18 cellular contexts compared by ENCODE assay signal in genomic region chr7:35752727-35753126, GRCh38. TPM values are rescaled to one million over a fixed set of nuclear protein-coding genes. Genes with fewer than 3 reads are reported as not detected.
DNase-seq lines count a peak whose midpoint lies in the region; ATAC-seq, FAIRE-seq and TF ChIP-seq lines count a peak whose summit lies in the region.
"Had no signal": no experiment of that assay in that cellular context is flagged by ENCODE, and none has a peak within 500 bp of the region (broad histone marks: within the 10 kb centered on the region; RNA-seq: fewer than 3 reads in every experiment).

No MANE protein-coding gene starts in this region.

- peaks cover 32% of the 10 kb centered on the region for H3F3A ChIP-seq in smooth muscle cell (ENCODE audit: low read depth)

- in situ Hi-C loops in SK-MEL-5 (cut with HindIII; ENCODE audit: low pct_unique_long_range_greater_than_20kb, low sequenced_read_pairs) = no loop called here

- no peaks in the 10 kb centered on the region for H3K27me3 Mint-ChIP-seq in T-helper 17 cell

- no peaks in the 10 kb centered on the region for H3K36me3 ChIP-seq in smooth muscle cell (ENCODE audit: low read depth)

- no peaks in the 10 kb centered on the region for H3K27me3 ChIP-seq in smooth muscle cell (ENCODE audit: low read depth)

- no peaks in the 10 kb centered on the region for H3K79me2 ChIP-seq in smooth muscle cell (ENCODE audit: low read depth)

- FAIRE-seq in GM12892 (lab: Jason Lieb, UNC) = no peak
- FAIRE-seq: GM19239 had no signal

- H3K4me3 Mint-ChIP-seq in T-helper 17 cell = no peak overlapping the region
- H3K4me3 Mint-ChIP-seq: CD4-positive, CD25-positive, alpha-beta regulatory T cell had no signal

- TF ChIP-seq POLR2A in GM12892 (IDR thresholded peaks at IDR 0.05; ENCODE audit: low read depth, low read length) = no peak

- H4K20me1 ChIP-seq in smooth muscle cell (ENCODE audit: low read depth) = no peaks in the 10 kb centered on the region

- peak overlapping the region; percentile 81 for H3K9ac ChIP-seq in smooth muscle cell (ENCODE audit: low read depth)

- H3K27ac ChIP-seq in caudate nucleus (ENCODE audit: low read depth, low read length) = peak overlapping the region; percentile 97
- H3K27ac ChIP-seq in smooth muscle cell (ENCODE audit: low read depth) = peak overlapping the region; percentile 96

- H3K4me2 ChIP-seq in smooth muscle cell = peak overlapping the region; percentile 64

- H3K4me1 Mint-ChIP-seq in T-helper 17 cell = peaks cover 2% of the 10 kb centered on the region
- H3K4me1 Mint-ChIP-seq: CD4-positive, CD25-positive, alpha-beta regulatory T cell had no signal

- peaks cover 30% of the 10 kb centered on the region for H3K4me1 ChIP-seq in smooth muscle cell (ENCODE audit: low read depth)

- H3K27ac Mint-ChIP-seq in T-helper 17 cell = no peak overlapping the region

- TF ChIP-seq CTCF in smooth muscle cell (IDR thresholded peaks at IDR 0.05; ENCODE audit: borderline replicate concordance, insufficient read depth, poor library complexity, severe bottlenecking) = no peak

- ATAC-seq in T-helper 17 cell = no peak
- ATAC-seq: GM12878 had no signal

- 54% methylated on average over 3 of the region's 3 CpGs for WGBS in smooth muscle cell (ENCODE audit: low lambda C conversion rate)

- no peaks in the 10 kb centered on the region for H3K9me3 ChIP-seq in smooth muscle cell (replicated peaks; ENCODE audit: low read depth)
- H3K9me3 ChIP-seq in T-helper 17 cell (ENCODE audit: control insufficient read depth, low read length, poor library complexity, severe bottlenecking) = no peaks in the 10 kb centered on the region

- no peak overlapping the region for H2AFZ ChIP-seq in smooth muscle cell (ENCODE audit: low read depth)

- no peak overlapping the region for H3K4me3 ChIP-seq in smooth muscle cell
- H3K4me3 ChIP-seq: GM12878 had no signal

- H3K36me3 Mint-ChIP-seq in T-helper 17 cell (ENCODE audit: low read depth) = peaks cover 2% of the 10 kb centered on the region

- DNase-seq in SK-MEL-5 (ENCODE audit: low read depth, low spot score) (peak; percentile 46), caudate nucleus (lab: John Stamatoyannopoulos, UW) (no peak), globus pallidus (ENCODE audit: low spot score) (peak; percentile 58), smooth muscle cell (lab: John Stamatoyannopoulos, UW; ENCODE audit: unreplicated experiment) (no peak), GM12892 (ENCODE audit: insufficient read length) (no peak), ureter (ENCODE audit: low spot score) (no peak), T-helper 17 cell (no peak)
- DNase-seq: ACHN; Calu3; CD4-positive, CD25-positive, alpha-beta regulatory T cell; Kasumi-1; NCI-H1105 treated with DMSO at 0.1 percent for 48 hours; NCI-H187; NCI-H2171 treated with DMSO at 0.1 percent for 48 hours; NCI-H510A; RPMI8226 had no signal

RNA-seq across cellular contexts. Expression of gene SEPTIN7, which starts 48.1 kb away (rescaled TPM):
- 498 and 531 TPM in 2 replicates for total RNA-seq in SK-MEL-5 (2014; rRNA removed; shearing (Covaris generic))
- polyA plus RNA-seq in SK-MEL-5 (2015; cell fraction: cytosol; rRNA removed) = 253 and 297 TPM in 2 replicates
- polyA plus RNA-seq in SK-MEL-5 (2015; cell fraction: nucleus; rRNA removed) = 148 and 219 TPM in 2 replicates
- total RNA-seq in smooth muscle cell (491 and 585 TPM in 2 replicates), ureter (189 TPM), T-helper 17 cell (100 to 1,000 TPM; 191 to 220 TPM)
- 446 and 452 TPM in 2 replicates for polyA plus RNA-seq in smooth muscle cell
- 418 TPM for polyA plus RNA-seq in GM12892 (2012; ENCODE audit: missing spikeins)

RNA-seq across cellular contexts. Expression of gene HERPUD2, which starts 57.8 kb away (rescaled TPM):
- 28.2 and 32.1 TPM in 2 replicates for total RNA-seq in SK-MEL-5 (2014; rRNA removed; shearing (Covaris generic))
- polyA plus RNA-seq in SK-MEL-5 (2015; cell fraction: cytosol; rRNA removed) = 35.4 and 38.1 TPM in 2 replicates
- polyA plus RNA-seq in SK-MEL-5 (2015; cell fraction: nucleus; rRNA removed) = 16.5 and 24.3 TPM in 2 replicates
- total RNA-seq in smooth muscle cell (28.1 and 34.6 TPM in 2 replicates), ureter (36.8 TPM), T-helper 17 cell (100 to 1,000 TPM in 1 of 2 donors, 10 to 100 TPM in 1; 98.3 to 101 TPM)
- polyA plus RNA-seq in smooth muscle cell = 23.2 and 33.0 TPM in 2 replicates
- polyA plus RNA-seq in GM12892 (2012; ENCODE audit: missing spikeins) = 11.2 TPM

Comparison
In these comparisons a context has a peak if more than half of its experiments do, and no peak if none do; other contexts are left out.
1. DNase-seq: peak in SK-MEL-5 (single experiment) and globus pallidus (single experiment); none in caudate nucleus (0 of 61), smooth muscle cell (single experiment), GM12892 (single experiment), ureter (single experiment) and T-helper 17 cell (0 of 3).